In the genomic region with DNA sequence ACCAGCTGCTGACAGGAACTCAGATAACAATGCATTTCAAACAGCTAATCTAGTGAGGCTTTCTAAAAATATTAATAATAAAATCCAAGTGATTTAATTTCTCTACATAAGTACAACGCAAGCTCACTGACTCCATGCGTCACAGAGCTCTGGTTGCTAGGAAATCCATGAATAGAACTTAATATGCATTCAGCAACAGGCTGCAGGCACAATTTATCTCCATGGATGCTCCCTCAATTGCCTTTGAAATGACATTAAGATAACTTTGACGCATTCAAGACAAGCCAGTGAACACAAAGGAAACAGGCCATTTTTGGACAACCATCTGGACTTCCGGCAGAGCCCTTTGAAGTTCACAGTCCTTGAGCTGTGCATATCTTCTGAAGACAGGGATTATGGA, we compare ENCODE assay signal across 12 cellular contexts.
"Had no signal": no experiment of that assay in that cellular context is flagged by ENCODE, and none has a peak within 500 bp of the region (broad histone marks: within the 10 kb centered on the region; RNA-seq: fewer than 3 reads in every experiment).

No MANE protein-coding gene starts in this region.

- H3K27ac Mint-ChIP-seq: activated T-helper 2 cell treated with anti-CD3 and anti-CD28 coated beads, Interferon-gamma antibody, Interleukin-2, Interleukin-4, amounts not matched to agents 10 μg/mL and 5 μg/mL and 100 μg/mL, durations not matched to agents 14 hours and 24 hours and 36 hours; dendritic cell treated with granulocyte-macrophage colony-stimulating factor and Interleukin-4, amounts not matched to agents 40 ng/mL and 50 ng/mL, for 4 days; immature natural killer cell; nephron; T-helper 2 cell treated with Interferon-gamma antibody and Interleukin-4, amounts not matched to agents 5 μg/mL and 100 μg/mL, for 36 hours had no signal

- H3K36me3 Mint-ChIP-seq: brain, immature natural killer cell had no signal

- H3K36me3 ChIP-seq: ovary, tibial artery, uterus had no signal

- H3K27me3 Mint-ChIP-seq: brain had no signal

- H3K4me1 Mint-ChIP-seq: immature natural killer cell had no signal

- H3K9me3 ChIP-seq: ovary, tibial artery, uterus had no signal

- DNase-seq: activated CD4-positive, alpha-beta T cell treated with anti-CD3 and anti-CD28 coated beads, Interleukin-2, amount 50 U/mL, for 1 hour; activated naive CD4-positive, alpha-beta T cell treated with anti-CD3 and anti-CD28 coated beads, Interleukin-2, amount 50 U/mL, for 16 hours; cerebellar nuclear complex; immature natural killer cell; tibial artery; uterus had no signal

- H3K4me3 ChIP-seq: ovary, tibial artery, uterus had no signal

- H3K4me3 Mint-ChIP-seq: dendritic cell treated with granulocyte-macrophage colony-stimulating factor and Interleukin-4, amounts not matched to agents 40 ng/mL and 50 ng/mL, for 4 days; immature natural killer cell; nephron; T-helper 2 cell treated with Interferon-gamma antibody and Interleukin-4, amounts not matched to agents 5 μg/mL and 100 μg/mL, for 36 hours had no signal

- H3K9me3 Mint-ChIP-seq: activated T-helper 2 cell treated with anti-CD3 and anti-CD28 coated beads, Interferon-gamma antibody, Interleukin-2, Interleukin-4, amounts not matched to agents 10 μg/mL and 5 μg/mL and 100 μg/mL, durations not matched to agents 14 hours and 24 hours and 36 hours; dendritic cell treated with granulocyte-macrophage colony-stimulating factor and Interleukin-4, amounts not matched to agents 40 ng/mL and 50 ng/mL, for 4 days; nephron; T-helper 2 cell treated with Interferon-gamma antibody and Interleukin-4, amounts not matched to agents 5 μg/mL and 100 μg/mL, for 36 hours had no signal

- H3K27me3 ChIP-seq: ovary, tibial artery, uterus had no signal

- H3K27ac ChIP-seq: ovary, tibial artery, uterus had no signal

- H3K4me1 ChIP-seq: tibial artery, uterus had no signal
